10 cellular contexts compared by ENCODE assay signal in the genomic region with DNA sequence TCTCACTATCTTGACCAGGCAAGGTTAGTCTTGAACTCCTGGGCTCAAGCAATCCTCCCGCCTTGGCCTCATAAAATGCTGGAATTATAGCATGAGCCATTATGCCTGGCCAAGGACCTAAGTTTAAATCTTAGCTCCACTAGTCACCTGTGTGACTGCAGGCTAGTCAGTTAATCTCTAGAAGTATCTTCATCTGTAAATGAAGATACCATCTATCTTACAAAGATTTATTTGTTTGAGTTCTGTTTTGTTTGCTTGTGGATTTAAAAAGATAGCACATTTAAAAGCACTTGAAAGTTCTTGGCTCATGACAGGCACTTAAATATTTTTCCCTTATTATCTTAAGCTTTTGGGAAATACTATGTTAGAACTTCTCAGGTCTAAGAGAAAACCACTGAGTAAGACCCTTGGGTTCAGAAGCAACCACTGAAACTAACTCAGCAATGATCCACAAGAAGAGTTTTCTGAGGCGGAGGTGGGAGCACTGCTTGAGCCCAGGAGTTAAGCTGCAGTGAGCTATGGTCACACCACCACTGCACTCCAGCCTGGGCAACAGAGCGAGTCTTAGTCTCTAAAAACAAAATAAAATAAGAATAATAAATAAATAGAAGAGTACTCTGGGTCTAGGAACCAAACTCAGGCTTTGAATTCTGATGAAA. TPM values are rescaled to one million over a fixed set of nuclear protein-coding genes. Genes with fewer than 3 reads are reported as not detected.
DNase-seq lines count a peak whose midpoint lies in the region; ATAC-seq, FAIRE-seq and TF ChIP-seq lines count a peak whose summit lies in the region.
"Had no signal": no experiment of that assay in that cellular context is flagged by ENCODE, and none has a peak within 500 bp of the region (broad histone marks: within the 10 kb centered on the region; RNA-seq: fewer than 3 reads in every experiment).

No MANE protein-coding gene starts in this region.

- no peak for DNase-seq in CD4-positive, CD25-positive, alpha-beta regulatory T cell
- no peak for DNase-seq in ascending aorta (ENCODE audit: low spot score in 2 of 2)
- DNase-seq in renal cortical epithelial cell (ENCODE audit: low read depth) = peak; percentile 70
- DNase-seq in stimulated activated CD4-positive, alpha-beta T cell treated with anti-CD3 and anti-CD28 coated beads, Interleukin-15, amount 100 ng/mL, for 24 hours = no peak
- DNase-seq in H7 = no peak
- DNase-seq in RWPE1 (ENCODE audit: low spot score) = no peak
- DNase-seq in kidney = no peak
- DNase-seq: activated CD8-positive, alpha-beta memory T cell treated with anti-CD3 and anti-CD28 coated beads, Interleukin-2, amount 50 U/mL, for 4 hours; NCI-H1048 had no signal

- intact Hi-C loops in ascending aorta (cut with DNase I) (no loop called here), kidney (cut with DNase I) (no loop called here)

- no peak for TF ChIP-seq CTCF in ascending aorta (IDR thresholded peaks at IDR 0.05)
- no peak for TF ChIP-seq CTCF in RWPE1 (conservative IDR thresholded peaks at IDR 0.05; ENCODE audit: low read depth)
- TF ChIP-seq CTCF in kidney (IDR thresholded peaks at IDR 0.05; ENCODE audit: borderline replicate concordance, extremely low read depth, insufficient read depth) = no peak

- H3K9me3 Mint-ChIP-seq in CD4-positive, CD25-positive, alpha-beta regulatory T cell = peaks cover 0 to 7% (median 2%) of the 10 kb centered on the region in 7 donors

- no peak overlapping the region for H3K9ac ChIP-seq in kidney (ENCODE audit: low read length in 2 of 2)

- no peak for FAIRE-seq in kidney (lab: Jason Lieb, UNC)

- peak overlapping the region; percentile 87 to 99 (median 87) for H3K27ac Mint-ChIP-seq in CD4-positive, CD25-positive, alpha-beta regulatory T cell

- H3K4me1 Mint-ChIP-seq in CD4-positive, CD25-positive, alpha-beta regulatory T cell = peaks cover 43 to 85% (median 69%) of the 10 kb centered on the region in 4 donors

- POLR2A ChIA-PET in RWPE1 (lab: Yijun Ruan, JAX; ENCODE audit: low non-redundant PET) = no interaction called here

- no peaks in the 10 kb centered on the region for H3K27me3 Mint-ChIP-seq in CD4-positive, CD25-positive, alpha-beta regulatory T cell

- H3K4me3 ChIP-seq in CD4-positive, CD25-positive, alpha-beta regulatory T cell (ENCODE audit: low read depth, low read length) = peak overlapping the region; percentile 84
- H3K4me3 ChIP-seq in ascending aorta = no peak overlapping the region
- H3K4me3 ChIP-seq in H7 (ENCODE audit: insufficient read depth, low read depth, low read length) = no peak overlapping the region
- H3K4me3 ChIP-seq in kidney (ENCODE audit: low read length in 2 of 2) = no peak overlapping the region

- peaks cover 27% of the 10 kb centered on the region for H3K36me3 Mint-ChIP-seq in CD4-positive, CD25-positive, alpha-beta regulatory T cell

- peaks cover 64% of the 10 kb centered on the region for H3K4me1 ChIP-seq in CD4-positive, CD25-positive, alpha-beta regulatory T cell (ENCODE audit: control insufficient read depth, insufficient read depth, low read length, poor library complexity, severe bottlenecking)
- peaks cover 4 to 39% of the 10 kb centered on the region in 2 donors for H3K4me1 ChIP-seq in ascending aorta
- peaks cover 17 to 26% of the 10 kb centered on the region in 2 donors for H3K4me1 ChIP-seq in kidney (ENCODE audit: control insufficient read depth in 1 of 2, insufficient read depth in 1 of 2, low read depth in 1 of 2, low read length in 2 of 2)

- peak overlapping the region; percentile 78 for H3K27ac ChIP-seq in CD4-positive, CD25-positive, alpha-beta regulatory T cell (ENCODE audit: insufficient read depth, low read length, poor library complexity, severe bottlenecking)
- H3K27ac ChIP-seq in ascending aorta (peak overlapping the region; percentile 36 to 38), RWPE1 (no peak overlapping the region), kidney (ENCODE audit: low read depth in 2 of 2, low read length in 2 of 2) (no peak overlapping the region)

- no peaks in the 10 kb centered on the region for H3K9me3 ChIP-seq in CD4-positive, CD25-positive, alpha-beta regulatory T cell (ENCODE audit: control insufficient read depth in 2 of 2, low read length in 2 of 2)
- no peaks in the 10 kb centered on the region for H3K9me3 ChIP-seq in ascending aorta
- H3K9me3 ChIP-seq in kidney (ENCODE audit: control insufficient read depth in 1 of 2, low read length in 2 of 2) = no peaks in the 10 kb centered on the region

- no peak for ATAC-seq in CD4-positive, CD25-positive, alpha-beta regulatory T cell (ENCODE audit: low read depth in 2 of 2)
- ATAC-seq in HG02678 (IDR thresholded peaks at IDR 0.05; ENCODE audit: unreplicated experiment) = peak; percentile 44

- no peaks in the 10 kb centered on the region for H3K27me3 ChIP-seq in CD4-positive, CD25-positive, alpha-beta regulatory T cell (ENCODE audit: control insufficient read depth, insufficient read depth, low read length)
- H3K27me3 ChIP-seq in ascending aorta (no peaks in the 10 kb centered on the region), H7 (ENCODE audit: control insufficient read depth, insufficient read depth, low read length) (no peaks in the 10 kb centered on the region)

- H3K36me3 ChIP-seq in CD4-positive, CD25-positive, alpha-beta regulatory T cell (ENCODE audit: control insufficient read depth, insufficient read depth, low read length) = peaks cover 21% of the 10 kb centered on the region
- H3K36me3 ChIP-seq in ascending aorta (peaks cover 0 to 16% of the 10 kb centered on the region in 2 donors), H7 (replicated peaks; ENCODE audit: control insufficient read depth, insufficient read depth, low read length) (no peaks in the 10 kb centered on the region; the same call in 1 of the 2 replicates), kidney (ENCODE audit: control insufficient read depth in 1 of 2, insufficient read depth in 2 of 2, low read length in 2 of 2) (peaks cover 3 to 18% of the 10 kb centered on the region in 2 donors)

- peak overlapping the region; percentile 78 to 90 (median 80) for H3K4me3 Mint-ChIP-seq in CD4-positive, CD25-positive, alpha-beta regulatory T cell

- CTCF ChIA-PET in RWPE1 (lab: Yijun Ruan, JAX) = interaction anchor here (0.6 kb wide), 1 partner anchor 219 kb away, joined by 4 read pairs; no protein-coding TSS in a partner anchor

RNA-seq across cellular contexts. Expression of a gene that starts 19.1 kb away (rescaled TPM):
- 33.7 TPM for total RNA-seq in CD4-positive, CD25-positive, alpha-beta regulatory T cell
- 10 to 100 TPM; 22.6 to 36.9 (median 27.6) TPM for polyA plus RNA-seq in CD4-positive, CD25-positive, alpha-beta regulatory T cell
- total RNA-seq in ascending aorta (49.7 TPM), renal cortical epithelial cell (87.3 and 168 TPM in 2 replicates), kidney (69.5 TPM)
- 30.4 and 46.2 TPM in 2 replicates for total RNA-seq in H7 (2014; rRNA removed; shearing (Covaris generic))
- polyA plus RNA-seq in kidney (ENCODE audit: insufficient read depth, low read depth, low replicate concordance) = 23.5 TPM

Comparison
In these comparisons a context has a peak if more than half of its experiments do, and no peak if none do; other contexts are left out.
1. H3K27ac ChIP-seq: peak in CD4-positive, CD25-positive, alpha-beta regulatory T cell (single experiment) and ascending aorta (2 of 2); none in RWPE1 (single experiment) and kidney (0 of 2).